20 cellular contexts compared by ENCODE assay signal in the genomic region with DNA sequence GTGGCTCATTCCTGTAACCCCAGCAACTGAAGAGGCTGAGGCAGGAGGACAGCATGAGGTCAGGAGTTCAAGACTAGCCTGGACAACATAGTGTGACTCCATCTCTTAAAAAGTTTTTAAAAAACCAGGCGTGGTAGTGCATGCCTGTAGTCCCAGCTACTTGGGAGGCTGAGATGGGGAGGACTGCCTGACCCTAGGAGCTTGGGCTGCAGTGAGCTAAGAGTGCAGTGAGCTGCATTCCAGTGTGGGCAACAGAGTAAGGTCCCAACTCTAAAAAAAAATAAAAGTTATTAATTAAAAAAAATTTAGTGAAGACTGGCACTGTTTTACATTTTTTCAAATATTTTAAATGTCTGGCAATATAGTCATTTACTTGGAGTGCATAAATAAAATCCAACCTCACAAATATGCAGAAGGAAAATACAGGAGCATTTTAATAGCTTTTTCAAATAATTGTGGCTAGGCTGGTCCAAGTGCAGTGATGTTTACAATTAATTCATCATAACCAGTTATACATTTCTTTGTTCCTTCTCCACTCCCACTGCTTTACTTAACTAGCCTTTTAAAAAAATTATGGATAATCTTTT. TPM values are rescaled to one million over a fixed set of nuclear protein-coding genes. Genes with fewer than 3 reads are reported as not detected.
A peak's percentile ranks its signal among the peaks of the same experiment; 100 is the strongest.
DNase-seq lines count a peak whose midpoint lies in the region; ATAC-seq, FAIRE-seq and TF ChIP-seq lines count a peak whose summit lies in the region.
"Had no signal": no experiment of that assay in that cellular context is flagged by ENCODE, and none has a peak within 500 bp of the region (broad histone marks: within the 10 kb centered on the region; RNA-seq: fewer than 3 reads in every experiment).

No MANE protein-coding gene starts in this region.

- CTCF ChIA-PET in AG04450 (lab: Charles Lee), result interaction anchor here (1.7 kb wide), 1 partner anchor 119 kb away, joined by 6 read pairs; no protein-coding TSS in a partner anchor

- H3K27me3 ChIP-seq in AG04450 (ENCODE audit: control insufficient read depth, insufficient read depth, low read length) (no peaks in the 10 kb centered on the region), pancreas (no peaks in the 10 kb centered on the region)
- H3K27me3 ChIP-seq: SJCRH30 had no signal

- no peaks in the 10 kb centered on the region for H3K36me3 Mint-ChIP-seq in T-helper 17 cell (ENCODE audit: low read depth)

- no peaks in the 10 kb centered on the region for H3K27me3 Mint-ChIP-seq in T-helper 17 cell
- H3K27me3 Mint-ChIP-seq: B cell; CD4-positive, alpha-beta T cell had no signal

- WGBS in pancreas, 2 donors, result 95 to 96% methylated on average over 1 of the region's 1 CpG

- ATAC-seq in T-helper 17 cell (no peak), HG03159 (IDR thresholded peaks at IDR 0.05; ENCODE audit: unreplicated experiment) (no peak), pancreas (no peak), GM21515 (IDR thresholded peaks at IDR 0.05; ENCODE audit: unreplicated experiment) (no peak), GM18868 (IDR thresholded peaks at IDR 0.05; ENCODE audit: unreplicated experiment) (no peak)

- no peak overlapping the region for H3K4me3 Mint-ChIP-seq in T-helper 17 cell
- H3K4me3 Mint-ChIP-seq: B cell; CD4-positive, alpha-beta T cell had no signal

- H3K9me3 ChIP-seq in AG04450 (ENCODE audit: control insufficient read depth, insufficient read depth, low read length) (no peaks in the 10 kb centered on the region), T-helper 17 cell (ENCODE audit: control insufficient read depth, low read length, poor library complexity, severe bottlenecking) (no peaks in the 10 kb centered on the region), pancreas (no peaks in the 10 kb centered on the region)
- H3K9me3 ChIP-seq: HAP-1, SJCRH30 had no signal

- H3K27ac ChIP-seq in AG04450 (ENCODE audit: low read depth, low read length) (peak overlapping the region; percentile 31), pancreas (no peak overlapping the region)
- H3K27ac ChIP-seq: SJCRH30 had no signal

- FAIRE-seq in pancreas (lab: Jason Lieb, UNC), result no peak
- FAIRE-seq: GM12892 had no signal

- peak overlapping the region; percentile 34 for H3K27ac Mint-ChIP-seq in T-helper 17 cell
- H3K27ac Mint-ChIP-seq: B cell; CD4-positive, alpha-beta T cell had no signal

- H3K36me3 ChIP-seq in pancreas, result no peaks in the 10 kb centered on the region
- H3K36me3 ChIP-seq: HAP-1 had no signal

- intact Hi-C loops in pancreas (cut with DNase I), result no loop called here

- POLR2A ChIA-PET in AG04450 (lab: Yijun Ruan, JAX), result interaction anchor here (0.7 to 1.0 kb wide), 2 partner anchors 11 to 14 kb away, joined by 3 to 4 read pairs; a partner anchor contains a TSS

- TF ChIP-seq CTCF in AG04450 (IDR thresholded peaks at IDR 0.05; ENCODE audit: low read depth, low read length) (no peak), fibroblast of villous mesenchyme (IDR thresholded peaks at IDR 0.05; ENCODE audit: insufficient read depth, low read depth, low read length) (no peak), pancreas (IDR thresholded peaks at IDR 0.05) (no peak)

- H3K4me1 Mint-ChIP-seq in T-helper 17 cell, result peaks cover 12% of the 10 kb centered on the region

- DNase-seq in AG04450 (ENCODE audit: low read depth, low spot score), result no peak
- DNase-seq in GM03348 (ENCODE audit: low spot score), result peak; percentile 27
- no peak for DNase-seq in T-helper 17 cell
- peak; percentile 18 for DNase-seq in fibroblast of villous mesenchyme (ENCODE audit: low read depth)
- no peak for DNase-seq in pancreas
- DNase-seq: CD4-positive, alpha-beta T cell; KBM-7; NCI-H1436 treated with DMSO at 0.1 percent for 48 hours; NCI-H2029 treated with DMSO at 0.1 percent for 48 hours; NCI-H2171 treated with DMSO at 0.1 percent for 48 hours; NCI-H446 treated with DMSO at 0.1 percent for 48 hours; NCI-H774; SJCRH30; SW 1271 had no signal

- H3K4me1 ChIP-seq in pancreas, result no peaks in the 10 kb centered on the region
- H3K4me1 ChIP-seq: SJCRH30 had no signal

- no peak overlapping the region for H3K4me3 ChIP-seq in AG04450 (ENCODE audit: low read depth, low read length)
- no peak overlapping the region for H3K4me3 ChIP-seq in fibroblast of villous mesenchyme (ENCODE audit: low read depth, low read length)
- H3K4me3 ChIP-seq in pancreas, result no peak overlapping the region
- H3K4me3 ChIP-seq: HAP-1, SJCRH30 had no signal

RNA-seq across cellular contexts. Expression of a gene that starts 10.8 kb away (rescaled TPM):
- polyA plus RNA-seq in AG04450 (2011; rRNA removed) (63.5 and 89.1 TPM in 2 replicates), pancreas (10 to 100 TPM; 30.0 to 37.0 TPM)
- 12.3 and 22.9 TPM in 2 replicates for polyA minus RNA-seq in AG04450 (2011; rRNA and poly(A)+ RNA removed)
- total RNA-seq in T-helper 17 cell (10 to 100 TPM; 40.5 to 41.9 TPM), fibroblast of villous mesenchyme (34.5 and 44.5 TPM in 2 replicates), pancreas (10 to 100 TPM; 11.6 to 20.9 (median 16.3) TPM)

RNA-seq across cellular contexts. Expression of a gene that starts 11.4 kb away (rescaled TPM):
- polyA plus RNA-seq in AG04450 (2011; rRNA removed) (132 and 154 TPM in 2 replicates), pancreas (10 to 100 TPM; 19.7 to 44.5 TPM)
- polyA minus RNA-seq in AG04450 (2011; rRNA and poly(A)+ RNA removed), result 107 and 150 TPM in 2 replicates
- total RNA-seq in T-helper 17 cell (100 to 1,000 TPM; 130 to 152 TPM), fibroblast of villous mesenchyme (98.9 and 138 TPM in 2 replicates), pancreas (100 to 1,000 TPM in 1 of 6 donors, 10 to 100 TPM in 5; 59.3 to 115 (median 77.6) TPM)

Comparison
In these comparisons a context has a peak if more than half of its experiments do, and no peak if none do; other contexts are left out.
1. DNase-seq: peak in GM03348 (single experiment) and fibroblast of villous mesenchyme (single experiment); none in AG04450 (single experiment), T-helper 17 cell (0 of 3) and pancreas (0 of 6).